30 cellular contexts compared by ENCODE assay signal in the genomic region with DNA sequence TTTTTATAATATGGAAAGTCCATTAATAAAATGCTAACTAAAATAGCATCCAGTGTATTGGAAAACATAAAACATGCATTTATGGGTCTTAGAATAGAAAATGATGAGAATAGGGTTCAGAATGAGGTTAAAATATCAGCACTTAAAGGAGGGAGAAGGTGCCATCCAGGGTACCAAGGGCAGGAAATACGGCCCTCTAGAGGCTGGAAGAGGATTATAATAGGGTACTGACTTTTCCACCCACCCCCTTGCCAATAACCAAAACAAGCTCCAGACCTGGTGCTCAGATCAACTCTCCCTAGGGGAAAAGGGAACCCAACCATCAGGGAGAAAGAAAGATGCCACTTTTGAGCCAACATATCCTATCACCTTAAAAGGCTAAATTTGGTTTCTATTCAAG. TPM values are rescaled to one million over a fixed set of nuclear protein-coding genes. Genes with fewer than 3 reads are reported as not detected.
"Had no signal": no experiment of that assay in that cellular context is flagged by ENCODE, and none has a peak within 500 bp of the region (broad histone marks: within the 10 kb centered on the region; RNA-seq: fewer than 3 reads in every experiment).

No MANE protein-coding gene starts in this region.

- H3K4me1 Mint-ChIP-seq: activated CD4-positive, alpha-beta T cell treated with anti-CD3 and anti-CD28 coated beads for 36 hours; mesothelial cell of epicardium; stimulated activated memory B cell treated with anti-CD40 and anti-IgM and Interleukin-4, amounts not matched to agents 10 μg/mL and 1 μg/mL and 100 μg/mL, for 72 hours had no signal

- H3K27ac Mint-ChIP-seq: activated B cell treated with CpG ODN at 0.5 μM for 24 hours; activated CD4-positive, alpha-beta T cell treated with anti-CD3 and anti-CD28 coated beads for 36 hours; activated naive CD8-positive, alpha-beta T cell; activated T-helper 2 cell treated with anti-CD3 and anti-CD28 coated beads, Interferon-gamma antibody, Interleukin-2, Interleukin-4, amounts not matched to agents 10 μg/mL and 5 μg/mL and 100 μg/mL, durations not matched to agents 14 hours and 24 hours and 36 hours; effector memory CD8-positive, alpha-beta T cell; mesothelial cell of epicardium; naive thymus-derived CD8-positive, alpha-beta T cell; stimulated activated memory B cell treated with anti-CD40 and anti-IgM and Interleukin-4, amounts not matched to agents 10 μg/mL and 1 μg/mL and 100 μg/mL, for 72 hours had no signal

- H3K36me3 ChIP-seq: adrenal gland, ascending aorta, brain microvascular endothelial cell, colonic mucosa, heart right ventricle, left ventricle myocardium inferior, stomach, suprapubic skin, tibial nerve had no signal

- H3K9me3 ChIP-seq: adrenal gland, ascending aorta, colonic mucosa, heart right ventricle, left ventricle myocardium inferior, stomach, suprapubic skin, tibial nerve had no signal

- H3K4me1 ChIP-seq: ascending aorta, colonic mucosa, heart right ventricle, stomach, suprapubic skin, tibial nerve had no signal

- ATAC-seq: activated CD4-positive, alpha-beta T cell treated with anti-CD3 and anti-CD28 coated beads for 36 hours; activated T-cell treated with anti-CD3 and anti-CD28 coated beads, Interleukin-2, amount 50 U/mL, for 4 hours; effector memory CD8-positive, alpha-beta T cell; naive thymus-derived CD8-positive, alpha-beta T cell; sciatic nerve; stimulated activated memory B cell treated with anti-CD40 and anti-IgM and Interleukin-4, amounts not matched to agents 10 μg/mL and 1 μg/mL and 100 μg/mL, for 72 hours had no signal

- H3K27me3 ChIP-seq: adrenal gland, ascending aorta, brain microvascular endothelial cell, colonic mucosa, dorsolateral prefrontal cortex, heart right ventricle, stomach, suprapubic skin, tibial nerve had no signal

- H3K36me3 Mint-ChIP-seq: activated naive CD8-positive, alpha-beta T cell; mesothelial cell of epicardium; naive thymus-derived CD8-positive, alpha-beta T cell; stimulated activated memory B cell treated with anti-CD40 and anti-IgM and Interleukin-4, amounts not matched to agents 10 μg/mL and 1 μg/mL and 100 μg/mL, for 72 hours had no signal

- H3K4me3 Mint-ChIP-seq: activated B cell treated with CpG ODN at 0.5 μM for 24 hours; activated CD4-positive, alpha-beta T cell treated with anti-CD3 and anti-CD28 coated beads for 36 hours; activated naive CD8-positive, alpha-beta T cell; activated T-cell treated with anti-CD3 and anti-CD28 coated beads, Interleukin-2, amount 50 U/mL, for 4 hours; effector memory CD8-positive, alpha-beta T cell; mesothelial cell of epicardium; naive thymus-derived CD8-positive, alpha-beta T cell; stimulated activated memory B cell treated with anti-CD40 and anti-IgM and Interleukin-4, amounts not matched to agents 10 μg/mL and 1 μg/mL and 100 μg/mL, for 72 hours had no signal

- H3K9me3 Mint-ChIP-seq: activated T-helper 2 cell treated with anti-CD3 and anti-CD28 coated beads, Interferon-gamma antibody, Interleukin-2, Interleukin-4, amounts not matched to agents 10 μg/mL and 5 μg/mL and 100 μg/mL, durations not matched to agents 14 hours and 24 hours and 36 hours; mesothelial cell of epicardium had no signal

- H3K4me3 ChIP-seq: adrenal gland, ascending aorta, colonic mucosa, dorsolateral prefrontal cortex, heart right ventricle, left ventricle myocardium inferior, smooth muscle cell, stomach, suprapubic skin, tibial nerve had no signal

- H3K27ac ChIP-seq: adrenal gland, ascending aorta, brain microvascular endothelial cell, colonic mucosa, heart right ventricle, left ventricle myocardium inferior, stomach, suprapubic skin, tibial nerve had no signal

- DNase-seq: activated B cell treated with CpG ODN at 0.5 μM for 24 hours; activated CD4-positive, alpha-beta T cell treated with anti-CD3 and anti-CD28 coated beads for 36 hours; activated CD4-positive, alpha-beta T cell treated with anti-CD3 and anti-CD28 coated beads, Interleukin-2, amount 50 U/mL, for 4 hours; activated CD8-positive, alpha-beta memory T cell treated with anti-CD3 and anti-CD28 coated beads, Interleukin-2, amount 50 U/mL, for 48 hours; activated naive CD4-positive, alpha-beta T cell; activated T-cell treated with anti-CD3 and anti-CD28 coated beads, Interleukin-2, amount 50 U/mL, for 4 hours; adrenal gland; brain microvascular endothelial cell; central memory CD4-positive, alpha-beta T cell; colonic mucosa; dorsolateral prefrontal cortex; effector memory CD8-positive, alpha-beta T cell; heart right ventricle; left ventricle myocardium inferior; naive thymus-derived CD8-positive, alpha-beta T cell; stimulated activated CD4-positive, alpha-beta T cell treated with anti-CD3 and anti-CD28 coated beads, Interleukin-15, amount 100 ng/mL, for 24 hours; stomach had no signal

- H3K4me2 ChIP-seq: smooth muscle cell had no signal

- H3K27me3 Mint-ChIP-seq: activated B cell treated with CpG ODN at 0.5 μM for 24 hours; activated naive CD8-positive, alpha-beta T cell; effector memory CD8-positive, alpha-beta T cell; stimulated activated memory B cell treated with anti-CD40 and anti-IgM and Interleukin-4, amounts not matched to agents 10 μg/mL and 1 μg/mL and 100 μg/mL, for 72 hours had no signal

RNA-seq across cellular contexts. Expression of a gene that starts 26.7 kb away (rescaled TPM):
- total RNA-seq: activated B cell treated with CpG ODN at 0.5 μM for 24 hours; activated CD4-positive, alpha-beta T cell treated with anti-CD3 and anti-CD28 coated beads for 36 hours; activated CD8-positive, alpha-beta memory T cell treated with anti-CD3 and anti-CD28 coated beads for 36 hours; activated T-cell treated with anti-CD3 and anti-CD28 coated beads, Interleukin-2, amount 50 U/mL, for 4 hours; activated T-helper 2 cell treated with anti-CD3 and anti-CD28 coated beads, Interferon-gamma antibody, Interleukin-2, Interleukin-4, amounts not matched to agents 10 μg/mL and 5 μg/mL and 100 μg/mL, durations not matched to agents 14 hours and 24 hours and 36 hours; lung microvascular endothelial cell; naive thymus-derived CD8-positive, alpha-beta T cell; osteoblast had no signal

RNA-seq across cellular contexts. Expression of a gene that starts 32.9 kb away (rescaled TPM):
- total RNA-seq: activated B cell treated with CpG ODN at 0.5 μM for 24 hours; activated CD4-positive, alpha-beta T cell treated with anti-CD3 and anti-CD28 coated beads for 36 hours; activated CD8-positive, alpha-beta memory T cell treated with anti-CD3 and anti-CD28 coated beads for 36 hours; activated T-cell treated with anti-CD3 and anti-CD28 coated beads, Interleukin-2, amount 50 U/mL, for 4 hours; activated T-helper 2 cell treated with anti-CD3 and anti-CD28 coated beads, Interferon-gamma antibody, Interleukin-2, Interleukin-4, amounts not matched to agents 10 μg/mL and 5 μg/mL and 100 μg/mL, durations not matched to agents 14 hours and 24 hours and 36 hours; colonic mucosa; lung microvascular endothelial cell; naive thymus-derived CD8-positive, alpha-beta T cell; osteoblast; renal cortical epithelial cell; smooth muscle cell; tibial nerve had no signal
